In the genomic region with DNA sequence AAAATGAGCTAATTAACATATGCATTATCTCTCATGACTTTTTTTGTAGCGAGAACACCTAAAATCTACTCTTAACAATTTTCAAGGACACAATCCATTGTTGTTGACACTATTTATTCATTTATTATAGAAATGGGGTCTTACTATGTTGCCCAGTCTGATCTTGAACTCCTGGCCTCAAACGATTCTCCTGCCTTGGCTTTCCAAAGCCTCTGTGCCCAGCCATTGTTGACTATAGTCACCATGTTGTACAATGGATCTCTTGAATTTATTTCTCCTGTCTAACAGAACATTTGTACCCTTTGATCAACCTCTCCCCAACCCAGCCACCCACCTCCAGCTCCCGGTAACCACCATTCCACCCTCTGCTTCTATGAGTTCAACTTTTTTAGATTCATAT, we compare ENCODE assay signal across 9 cellular contexts. TPM values are rescaled to one million over a fixed set of nuclear protein-coding genes. Genes with fewer than 3 reads are reported as not detected.
"Had no signal": no experiment of that assay in that cellular context is flagged by ENCODE, and none has a peak within 500 bp of the region (broad histone marks: within the 10 kb centered on the region; RNA-seq: fewer than 3 reads in every experiment).

No MANE protein-coding gene starts in this region.

- H3K4me2 ChIP-seq: GM23338 had no signal

- DNase-seq: H9, HCEC 1CT, HFFc6, KG1 had no signal

- FAIRE-seq: H1, H54, HTR-8/SVneo had no signal

- ATAC-seq: GM23338 had no signal

- H2AFZ ChIP-seq: GM23338 had no signal

- H3K4me3 ChIP-seq: GM23338 had no signal

RNA-seq across cellular contexts. Expression of a gene that starts 41.2 kb away (rescaled TPM):
- total RNA-seq: GM23338, H1, H9, HFFc6 had no signal
- polyA plus RNA-seq: GM23338, H1, IgD-negative memory B cell had no signal

RNA-seq across cellular contexts. Expression of a gene that starts 54.7 kb away (rescaled TPM):
- total RNA-seq: GM23338, H1, H9, HFFc6 had no signal
- polyA plus RNA-seq: GM23338, H1, IgD-negative memory B cell had no signal
